Comparison of ENCODE assay signal across 8 cellular contexts in genomic region chr3:196432137-196432879, GRCh38. TPM values are rescaled to one million over a fixed set of nuclear protein-coding genes. Genes with fewer than 3 reads are reported as not detected.
DNase-seq lines count a peak whose midpoint lies in the region; ATAC-seq, FAIRE-seq and TF ChIP-seq lines count a peak whose summit lies in the region.

A gene with protein sequence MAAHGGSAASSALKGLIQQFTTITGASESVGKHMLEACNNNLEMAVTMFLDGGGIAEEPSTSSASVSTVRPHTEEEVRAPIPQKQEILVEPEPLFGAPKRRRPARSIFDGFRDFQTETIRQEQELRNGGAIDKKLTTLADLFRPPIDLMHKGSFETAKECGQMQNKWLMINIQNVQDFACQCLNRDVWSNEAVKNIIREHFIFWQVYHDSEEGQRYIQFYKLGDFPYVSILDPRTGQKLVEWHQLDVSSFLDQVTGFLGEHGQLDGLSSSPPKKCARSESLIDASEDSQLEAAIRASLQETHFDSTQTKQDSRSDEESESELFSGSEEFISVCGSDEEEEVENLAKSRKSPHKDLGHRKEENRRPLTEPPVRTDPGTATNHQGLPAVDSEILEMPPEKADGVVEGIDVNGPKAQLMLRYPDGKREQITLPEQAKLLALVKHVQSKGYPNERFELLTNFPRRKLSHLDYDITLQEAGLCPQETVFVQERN (minus strand): TSS chr3:196432427. CDS start chr3:196432399, 28 bp downstream.

- H3K9me3 ChIP-seq in pancreas (no peaks in the 10 kb centered on the region), thyroid gland (no peaks in the 10 kb centered on the region)

- H3K27ac Mint-ChIP-seq in activated naive CD8-positive, alpha-beta T cell treated with anti-CD3 and anti-CD28 coated beads, Interleukin-2, amount 50 U/mL, for 24 hours, result peak within 1 kb of the TSS; percentile 97

- peaks cover 10% of the 10 kb centered on the region for H3K36me3 Mint-ChIP-seq in activated naive CD8-positive, alpha-beta T cell treated with anti-CD3 and anti-CD28 coated beads, Interleukin-2, amount 50 U/mL, for 24 hours (ENCODE audit: low read depth)

- DNase-seq in GM12865 (ENCODE audit: low read depth) (peak; percentile 96), NCI-H1436 (lab: John Stamatoyannopoulos, UW) (peak; percentile 95), SW480 (ENCODE audit: low spot score) (peak; percentile 92), Right ventricle myocardium superior (peak; percentile 96), pancreas (peak; percentile 90 to 100 (median 96)), thyroid gland (peak; percentile 91 to 94)
- peak; percentile 98 for DNase-seq in activated naive CD8-positive, alpha-beta T cell treated with anti-CD3 and anti-CD28 coated beads, Interleukin-2, amount 50 U/mL, for 24 hours

- no peaks in the 10 kb centered on the region for H3K36me3 ChIP-seq in pancreas
- no peaks in the 10 kb centered on the region for H3K36me3 ChIP-seq in thyroid gland

- 0 to 1% methylated on average over 65 to 67 of the region's 67 CpGs for WGBS in pancreas, 2 donors
- WGBS in thyroid gland, 2 donors, result 1% methylated on average over 18 to 60 of the region's 67 CpGs

- peak within 1 kb of the TSS; percentile 83 for H3K4me3 Mint-ChIP-seq in activated naive CD8-positive, alpha-beta T cell treated with anti-CD3 and anti-CD28 coated beads, Interleukin-2, amount 50 U/mL, for 24 hours

- peak in 1 of 2 donors; percentile 85 for TF ChIP-seq POLR2A in thyroid gland (IDR thresholded peaks at IDR 0.05)

- peaks cover 26% of the 10 kb centered on the region for H3K4me1 Mint-ChIP-seq in activated naive CD8-positive, alpha-beta T cell treated with anti-CD3 and anti-CD28 coated beads, Interleukin-2, amount 50 U/mL, for 24 hours

- H3K27me3 ChIP-seq in pancreas (no peaks in the 10 kb centered on the region), thyroid gland (no peaks in the 10 kb centered on the region)

- H3K4me3 ChIP-seq in GM12865 (ENCODE audit: low read depth, low read length), result peak within 1 kb of the TSS; percentile 86
- peak within 1 kb of the TSS; percentile 87 to 100 (median 94) for H3K4me3 ChIP-seq in pancreas
- peak within 1 kb of the TSS; percentile 87 to 97 (median 88) for H3K4me3 ChIP-seq in thyroid gland (replicated peaks in 1 of 3)

- peak; percentile 77 for ATAC-seq in HG02763 (IDR thresholded peaks at IDR 0.05; ENCODE audit: unreplicated experiment)
- peak; percentile 91 for ATAC-seq in activated naive CD8-positive, alpha-beta T cell treated with anti-CD3 and anti-CD28 coated beads, Interleukin-2, amount 50 U/mL, for 24 hours
- peak; percentile 98 for ATAC-seq in Right ventricle myocardium superior (ENCODE audit: poor library complexity)
- peak; percentile 94 to 99 (median 98) for ATAC-seq in pancreas

- no peak for FAIRE-seq in pancreas (lab: Jason Lieb, UNC)

- H3K9me3 Mint-ChIP-seq in activated naive CD8-positive, alpha-beta T cell treated with anti-CD3 and anti-CD28 coated beads, Interleukin-2, amount 50 U/mL, for 24 hours, result no peaks in the 10 kb centered on the region

- no peaks in the 10 kb centered on the region for H3K4me1 ChIP-seq in pancreas
- peaks cover 8 to 15% of the 10 kb centered on the region in 2 donors for H3K4me1 ChIP-seq in thyroid gland

- peaks cover 3% of the 10 kb centered on the region for H3K27me3 Mint-ChIP-seq in activated naive CD8-positive, alpha-beta T cell treated with anti-CD3 and anti-CD28 coated beads, Interleukin-2, amount 50 U/mL, for 24 hours

- peak within 1 kb of the TSS; percentile 61 to 87 (median 74) for H3K27ac ChIP-seq in pancreas
- H3K27ac ChIP-seq in thyroid gland, result peak within 1 kb of the TSS; percentile 93 to 95 (median 95)

- TF ChIP-seq CTCF in GM12865 (IDR thresholded peaks at IDR 0.05; ENCODE audit: insufficient read depth, low read depth, low read length, missing control alignments) (no peak), pancreas (IDR thresholded peaks at IDR 0.05) (no peak), thyroid gland (IDR thresholded peaks at IDR 0.05) (no peak)

- intact Hi-C loops in Right ventricle myocardium superior (cut with DNase I), result no loop called here
- intact Hi-C loops in pancreas (cut with DNase I), result no loop called here
- intact Hi-C loops in thyroid gland (cut with DNase I), result no loop called here

RNA-seq across cellular contexts. Expression of the gene that starts here (rescaled TPM):
- 33.3 TPM for total RNA-seq in Right ventricle myocardium superior
- 10 to 100 TPM; 18.3 to 39.0 (median 23.2) TPM for total RNA-seq in pancreas
- polyA plus RNA-seq in pancreas, result 1 to 10 TPM; 4.2 to 5.9 TPM
- total RNA-seq in thyroid gland, result 10 to 100 TPM; 16.8 to 38.4 (median 23.2) TPM

Comparison
In these comparisons a context has a peak if more than half of its experiments do, and no peak if none do; other contexts are left out.
1. Peak in every context shown above with its lines: DNase-seq, ATAC-seq, H3K4me3 ChIP-seq and H3K27ac ChIP-seq.